Comparison of ENCODE assay signal across 7 cellular contexts in genomic region chr16:27408012-27408601, GRCh38. TPM values are rescaled to one million over a fixed set of nuclear protein-coding genes. Genes with fewer than 3 reads are reported as not detected.
DNase-seq lines count a peak whose midpoint lies in the region; ATAC-seq and TF ChIP-seq lines count a peak whose summit lies in the region.

No MANE protein-coding gene starts in this region.

- no peaks in the 10 kb centered on the region for H3K36me3 ChIP-seq in left lung

- TF ChIP-seq CTCF in left lung (IDR thresholded peaks at IDR 0.05) (no peak), GM13976 (IDR thresholded peaks at IDR 0.05; ENCODE audit: borderline replicate concordance, control extremely low read depth, extremely low read depth, insufficient read depth, missing control alignments) (no peak)

- DNase-seq in activated CD4-positive, alpha-beta T cell treated with anti-CD3 and anti-CD28 coated beads, Interleukin-2, amount 50 U/mL, for 4 hours, result peak; percentile 44 to 49
- DNase-seq in left lung (no peak), DMS114 treated with DMSO at 0.1 percent for 48 hours (lab: John Stamatoyannopoulos, UW; ENCODE audit: unreplicated experiment) (no peak), NCI-H1694 treated with DMSO at 0.1 percent for 48 hours (lab: John Stamatoyannopoulos, UW) (no peak), GM13976 (ENCODE audit: low spot score) (no peak)

- no peak overlapping the region for H3K4me3 ChIP-seq in left lung

- peaks cover 0 to 5% of the 10 kb centered on the region in 2 donors for H3K27me3 ChIP-seq in left lung

- H3K4me1 ChIP-seq in left lung, result peaks cover 6 to 44% of the 10 kb centered on the region in 2 donors

- no peaks in the 10 kb centered on the region for H3K9me3 ChIP-seq in left lung

- ATAC-seq in GM18873 (IDR thresholded peaks at IDR 0.05; ENCODE audit: low FRiP score, unreplicated experiment) (peak; percentile 30), HG03025 (IDR thresholded peaks at IDR 0.05; ENCODE audit: low FRiP score, unreplicated experiment) (peak; percentile 34), left lung (peak; percentile 41)

- intact Hi-C loops in left lung (cut with DNase I), result no loop called here

- peak overlapping the region in 1 of 2 donors; percentile 21 for H3K27ac ChIP-seq in left lung

- in situ Hi-C loops in GM13976 (cut with MboI; ENCODE audit: low sequenced_read_pairs, unreplicated experiment), result no loop called here

RNA-seq across cellular contexts. Expression of gene IL21R, which starts 6.1 kb away (rescaled TPM):
- 1 to 10 TPM; 3.9 to 4.2 TPM for total RNA-seq in left lung

Comparison
In these comparisons a context has a peak if more than half of its experiments do, and no peak if none do; other contexts are left out.
1. DNase-seq: peak in activated CD4-positive, alpha-beta T cell treated with anti-CD3 and anti-CD28 coated beads, Interleukin-2, amount 50 U/mL, for 4 hours (2 of 2); none in left lung (0 of 2), DMS114 treated with DMSO at 0.1 percent for 48 hours (single experiment), NCI-H1694 treated with DMSO at 0.1 percent for 48 hours (single experiment) and GM13976 (single experiment).
2. Peak in every context shown above with its lines, with median percentiles within 50 percentile points of each other: ATAC-seq.